Comparison of ENCODE assay signal across 8 cellular contexts in the genomic region with DNA sequence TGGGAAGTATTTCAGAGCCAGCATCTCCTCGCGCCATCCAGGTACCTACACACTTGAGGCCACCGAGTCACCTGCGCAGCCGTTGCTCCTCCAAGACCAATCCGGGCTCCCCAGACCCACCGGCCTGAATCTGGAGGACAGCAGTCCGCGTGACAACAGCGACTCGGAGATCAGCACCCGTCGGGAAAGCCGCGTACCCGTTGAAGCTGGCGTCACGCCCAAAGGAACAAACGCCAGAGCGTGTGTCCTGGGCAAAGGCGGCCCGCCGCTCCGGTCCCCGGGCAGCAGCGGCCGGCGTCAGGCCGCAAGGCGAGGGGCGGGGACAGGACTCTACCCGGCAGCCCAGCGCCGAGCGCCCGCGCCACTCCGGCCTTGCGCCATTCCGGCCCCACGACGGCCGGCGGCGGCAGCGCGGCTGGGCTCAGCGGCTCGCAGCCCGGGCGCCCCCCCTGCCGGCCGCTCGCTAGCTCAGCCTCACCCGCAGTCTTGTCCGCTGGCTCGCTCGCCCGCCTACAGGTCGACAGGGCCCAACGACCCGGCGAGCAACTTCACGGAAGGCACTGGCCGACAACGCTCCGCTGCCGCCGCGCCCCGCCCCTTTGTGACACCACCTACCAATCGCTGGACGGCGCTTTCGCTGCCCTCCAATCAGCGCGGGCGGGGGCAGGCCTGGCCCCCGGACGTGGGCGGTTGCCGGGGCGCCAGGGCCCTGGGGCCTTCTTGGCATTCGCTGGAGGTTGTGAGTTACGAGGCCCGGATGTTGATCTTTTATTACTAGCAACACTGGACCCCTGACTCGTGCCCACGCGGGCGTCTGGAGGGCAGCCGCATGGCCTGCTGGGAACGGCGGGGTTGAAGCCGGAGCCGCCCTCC. TPM values are rescaled to one million over a fixed set of nuclear protein-coding genes. Genes with fewer than 3 reads are reported as not detected.
A peak's percentile ranks its signal among the peaks of the same experiment; 100 is the strongest.
DNase-seq lines count a peak whose midpoint lies in the region; ATAC-seq and TF ChIP-seq lines count a peak whose summit lies in the region.

TSS of gene ZFAND4 (minus strand) at position 572 of the 873 bp plus-strand sequence. CDS start 9,047 bp downstream, outside the sequence.

- H3K27me3 Mint-ChIP-seq in dendritic cell treated with granulocyte-macrophage colony-stimulating factor and Interleukin-4, amounts not matched to agents 40 ng/mL and 50 ng/mL, for 4 days, result no peaks in the 10 kb centered on the region

- TF ChIP-seq CTCF in BJ (IDR thresholded peaks at IDR 0.05; ENCODE audit: insufficient read depth, low read depth, low read length) (peak; percentile 46), liver (IDR thresholded peaks at IDR 0.05; ENCODE audit: low read depth, low read length, missing input control) (peak; percentile 86)

- H3K36me3 Mint-ChIP-seq in dendritic cell treated with granulocyte-macrophage colony-stimulating factor and Interleukin-4, amounts not matched to agents 40 ng/mL and 50 ng/mL, for 4 days (ENCODE audit: low read depth), result peaks cover 5% of the 10 kb centered on the region

- peak; percentile 78 for TF ChIP-seq POLR2A in GM19193 (IDR thresholded peaks at IDR 0.05; ENCODE audit: extremely low read depth, insufficient read depth, insufficient read length)

- DNase-seq in BJ (ENCODE audit: low read depth), result peak; percentile 82
- peak; percentile 86 for DNase-seq in NCI-H510A treated with DMSO at 0.1 percent for 48 hours (lab: John Stamatoyannopoulos, UW)
- peak; percentile 93 for DNase-seq in activated CD4-positive, alpha-beta T cell treated with anti-CD3 and anti-CD28 coated beads, Interleukin-2, amount 50 U/mL, for 1 hour
- DNase-seq in stimulated activated CD4-positive, alpha-beta T cell treated with anti-CD3 and anti-CD28 coated beads, Interleukin-4, amount 100 ng/mL, for 24 hours, result peak; percentile 93

- H3K27ac ChIP-seq in liver (ENCODE audit: low read depth in 1 of 2, low read length in 2 of 2), result peak within 1 kb of the TSS; percentile 97 to 99

- CTCF ChIA-PET in BJ (lab: Yijun Ruan, JAX), result interaction anchor here (0.6 to 3.2 kb wide), 6 partner anchors 32 to 437 kb away, joined by 3 to 23 read pairs (median 3); no protein-coding TSS in a partner anchor

- ATAC-seq in HG03439 (IDR thresholded peaks at IDR 0.05; ENCODE audit: unreplicated experiment), result peak; percentile 99

- intact Hi-C loops in dendritic cell treated with granulocyte-macrophage colony-stimulating factor and Interleukin-4, amounts not matched to agents 40 ng/mL and 50 ng/mL, for 4 days (cut with micrococcal nuclease), result loop anchor here (1.0 kb wide), 1 partner anchor 207 kb away; no protein-coding TSS in a partner anchor

- H3K9me3 ChIP-seq in liver (ENCODE audit: control insufficient read depth in 4 of 4, low read length in 3 of 4), result no peaks in the 10 kb centered on the region

- H3K27ac Mint-ChIP-seq in dendritic cell treated with granulocyte-macrophage colony-stimulating factor and Interleukin-4, amounts not matched to agents 40 ng/mL and 50 ng/mL, for 4 days, result peak within 1 kb of the TSS; percentile 89

- peak within 1 kb of the TSS; percentile 82 for H3K4me3 Mint-ChIP-seq in dendritic cell treated with granulocyte-macrophage colony-stimulating factor and Interleukin-4, amounts not matched to agents 40 ng/mL and 50 ng/mL, for 4 days

- no peaks in the 10 kb centered on the region for H3K9me3 Mint-ChIP-seq in dendritic cell treated with granulocyte-macrophage colony-stimulating factor and Interleukin-4, amounts not matched to agents 40 ng/mL and 50 ng/mL, for 4 days

- H3K4me1 ChIP-seq in liver (ENCODE audit: control insufficient read depth in 4 of 4, insufficient read depth in 4 of 4, low read length in 3 of 4), result peaks cover 0 to 8% (median under 1%) of the 10 kb centered on the region in 4 donors

- H3K36me3 ChIP-seq in BJ (ENCODE audit: control insufficient read depth, insufficient read depth, low read length), result no peaks in the 10 kb centered on the region
- H3K36me3 ChIP-seq in liver (ENCODE audit: control insufficient read depth in 4 of 4, insufficient read depth in 3 of 4, low read depth in 1 of 4, low read length in 3 of 4), result no peaks in the 10 kb centered on the region

- H3K9ac ChIP-seq in liver (ENCODE audit: low read depth in 1 of 2, low read length in 2 of 2), result peak within 1 kb of the TSS; percentile 71 to 81

- POLR2A ChIA-PET in BJ (lab: Charles Lee), result no interaction called here

- H3K4me1 Mint-ChIP-seq in dendritic cell treated with granulocyte-macrophage colony-stimulating factor and Interleukin-4, amounts not matched to agents 40 ng/mL and 50 ng/mL, for 4 days (ENCODE audit: low read depth), result peaks cover 20% of the 10 kb centered on the region

- WGBS in liver, result under 1% methylated on average over 95 of the region's 95 CpGs

- H3K27me3 ChIP-seq in BJ (ENCODE audit: control insufficient read depth, insufficient read depth, low read length), result no peaks in the 10 kb centered on the region
- H3K27me3 ChIP-seq in liver (ENCODE audit: control insufficient read depth in 4 of 4, insufficient read depth in 4 of 4, low read length in 3 of 4), result no peaks in the 10 kb centered on the region

- peak; percentile 53 to 67 for TF ChIP-seq RAD21 in liver (IDR thresholded peaks at IDR 0.05)

- peak within 1 kb of the TSS; percentile 61 for H3K4me3 ChIP-seq in BJ (ENCODE audit: low read depth, low read length)
- H3K4me3 ChIP-seq in liver (ENCODE audit: low read depth in 1 of 3, low read length in 3 of 3), result peak within 1 kb of the TSS; percentile 64 to 88 (median 74)

TF ChIP-seq in liver, 16 proteins besides CTCF, POLR2A, EP300 and RAD21:
- TF ChIP-seq MAX (IDR thresholded peaks at IDR 0.05) (peak; percentile 11), SP1 (IDR thresholded peaks at IDR 0.05) (peak; percentile 86), TAF1 (conservative IDR thresholded peaks at IDR 0.05) (no peak), YY1 (IDR thresholded peaks at IDR 0.05) (peak; percentile 51), EGR1 (IDR thresholded peaks at IDR 0.05; ENCODE audit: low read depth in 2 of 2) (peak; percentile 93 to 95), HNF4A (conservative IDR thresholded peaks at IDR 0.05) (peak; percentile 12 to 21), RXRA (IDR thresholded peaks at IDR 0.05) (peak; percentile 43 to 71), REST (IDR thresholded peaks at IDR 0.05) (peak; percentile 54), FOXA2 (IDR thresholded peaks at IDR 0.05) (no peak), GABPA (IDR thresholded peaks at IDR 0.05 in 1 of 2, conservative IDR thresholded peaks at IDR 0.05 in 1 of 2) (peak in 1 of 2 donors; percentile 79)

RNA-seq across cellular contexts. Expression of gene ZFAND4, which starts in this region (rescaled TPM):
- 2.1 and 3.6 TPM in 2 replicates for polyA plus RNA-seq in BJ (2011; rRNA removed)
- 2.3 and 2.4 TPM in 2 replicates for polyA minus RNA-seq in BJ (2011; rRNA and poly(A)+ RNA removed)
- total RNA-seq in liver, result 10 to 100 TPM; 11.4 to 15.7 TPM
- 1 to 10 TPM; 3.2 to 4.6 TPM for polyA plus RNA-seq in liver

Comparison
In these comparisons a context has a peak if more than half of its experiments do, and no peak if none do; other contexts are left out.
1. Peak in every context shown above with its lines: DNase-seq, ATAC-seq, H3K4me3 ChIP-seq and H3K27ac ChIP-seq.